ENCODE assay signal across 8 cellular contexts in genomic region chr19:9827325-9828238, GRCh38. TPM values are rescaled to one million over a fixed set of nuclear protein-coding genes. Genes with fewer than 3 reads are reported as not detected.
DNase-seq lines count a peak whose midpoint lies in the region; ATAC-seq and TF ChIP-seq lines count a peak whose summit lies in the region.

Gene UBL5, plus strand, starts transcription at chr19:9827918. Its CDS starts 420 bp downstream, at chr19:9828338.

- intact Hi-C loops in activated CD4-positive, alpha-beta T cell treated with anti-CD3 and anti-CD28 coated beads, Interleukin-2, amount 10 ng/mL, durations not matched to agents 24 days and 14 days (cut with micrococcal nuclease): loop anchor here (1.0 kb wide), 2 partner anchors 8 kb away; partner anchors contain the start of genes FBXL12 and PIN1
- intact Hi-C loops in colonic mucosa (cut with DNase I): no loop called here

- H3K27ac ChIP-seq in BLaER1: peak within 1 kb of the TSS; percentile 86
- peak within 1 kb of the TSS; percentile 80 for H3K27ac ChIP-seq in colonic mucosa
- peak within 1 kb of the TSS; percentile 68 for H3K27ac ChIP-seq in layer of hippocampus (ENCODE audit: low read depth, low read length)

- peaks cover 48% of the 10 kb centered on the region for H3K4me1 ChIP-seq in BLaER1
- peaks cover 5% of the 10 kb centered on the region for H3K4me1 ChIP-seq in colonic mucosa

- no peaks in the 10 kb centered on the region for H3K27me3 Mint-ChIP-seq in activated CD4-positive, alpha-beta T cell treated with anti-CD3 and anti-CD28 coated beads, Interleukin-2, amount 10 ng/mL, durations not matched to agents 24 days and 14 days

- H3K9me3 ChIP-seq in BLaER1 (no peaks in the 10 kb centered on the region), colonic mucosa (no peaks in the 10 kb centered on the region)

- TF ChIP-seq CTCF in colonic mucosa (IDR thresholded peaks at IDR 0.05): no peak

- H3K36me3 ChIP-seq in BLaER1 (peaks cover 61% of the 10 kb centered on the region), colonic mucosa (no peaks in the 10 kb centered on the region)

- peak within 1 kb of the TSS; percentile 96 for H3K4me3 Mint-ChIP-seq in activated CD4-positive, alpha-beta T cell treated with anti-CD3 and anti-CD28 coated beads, Interleukin-2, amount 10 ng/mL, durations not matched to agents 24 days and 14 days

- no peaks in the 10 kb centered on the region for H3K9me3 Mint-ChIP-seq in activated CD4-positive, alpha-beta T cell treated with anti-CD3 and anti-CD28 coated beads, Interleukin-2, amount 10 ng/mL, durations not matched to agents 24 days and 14 days

- H3K4me3 ChIP-seq in BLaER1 (peak within 1 kb of the TSS; percentile 96), colonic mucosa (peak within 1 kb of the TSS; percentile 80)

- peaks cover 22% of the 10 kb centered on the region for H3K4me1 Mint-ChIP-seq in activated CD4-positive, alpha-beta T cell treated with anti-CD3 and anti-CD28 coated beads, Interleukin-2, amount 10 ng/mL, durations not matched to agents 24 days and 14 days

- peak; percentile 80 for ATAC-seq in GM19328 (IDR thresholded peaks at IDR 0.05; ENCODE audit: unreplicated experiment)
- ATAC-seq in HG03469 (IDR thresholded peaks at IDR 0.05; ENCODE audit: unreplicated experiment): peak; percentile 73

- H3K9ac ChIP-seq in BLaER1 (peak within 1 kb of the TSS; percentile 94), colonic mucosa (ENCODE audit: low read depth in 2 of 2, low read length in 2 of 2) (peak within 1 kb of the TSS; percentile 97)

- DNase-seq in NCI-H526 treated with DMSO at 0.1 percent for 48 hours (lab: John Stamatoyannopoulos, UW): peak; percentile 67
- DNase-seq in activated CD4-positive, alpha-beta T cell treated with anti-CD3 and anti-CD28 coated beads, Interleukin-2, amount 10 ng/mL, durations not matched to agents 24 days and 14 days: peak; percentile 98
- DNase-seq in colonic mucosa: peak; percentile 95
- peak; percentile 78 to 87 (median 80) for DNase-seq in stimulated activated CD4-positive, alpha-beta T cell treated with anti-CD3 and anti-CD28 coated beads, Interleukin-1b, Interleukin-23, amount 100 ng/mL, for 24 hours (ENCODE audit: low read depth in 4 of 4, low spot score in 1 of 4)

- peak within 1 kb of the TSS; percentile 99 for H3K4me2 ChIP-seq in BLaER1

- peak within 1 kb of the TSS; percentile 92 for H3K27ac Mint-ChIP-seq in activated CD4-positive, alpha-beta T cell treated with anti-CD3 and anti-CD28 coated beads, Interleukin-2, amount 10 ng/mL, durations not matched to agents 24 days and 14 days

- peaks cover 79% of the 10 kb centered on the region for H4K20me1 ChIP-seq in BLaER1

- H3K27me3 ChIP-seq in BLaER1 (no peaks in the 10 kb centered on the region), colonic mucosa (no peaks in the 10 kb centered on the region), layer of hippocampus (ENCODE audit: control insufficient read depth, insufficient read depth, low read length) (no peaks in the 10 kb centered on the region)

- H3K36me3 Mint-ChIP-seq in activated CD4-positive, alpha-beta T cell treated with anti-CD3 and anti-CD28 coated beads, Interleukin-2, amount 10 ng/mL, durations not matched to agents 24 days and 14 days (ENCODE audit: low read depth): peaks cover 28% of the 10 kb centered on the region

RNA-seq across cellular contexts. Expression of gene UBL5, which starts in this region (rescaled TPM):
- total RNA-seq in activated CD4-positive, alpha-beta T cell treated with anti-CD3 and anti-CD28 coated beads, Interleukin-2, amount 10 ng/mL, durations not matched to agents 24 days and 14 days: 355 and 359 TPM in 2 replicates
- 100 to 1,000 TPM; 316 to 384 TPM for total RNA-seq in colonic mucosa

Comparison
In these comparisons a context has a peak if more than half of its experiments do, and no peak if none do; other contexts are left out.
1. Peak in every context shown above with its lines: DNase-seq, ATAC-seq, H3K4me3 ChIP-seq and H3K27ac ChIP-seq.